21 cellular contexts compared by ENCODE assay signal in genomic region chr7:128431754-128432153, GRCh38.
"Had no signal": no experiment of that assay in that cellular context is flagged by ENCODE, and none has a peak within 500 bp of the region (broad histone marks: within the 10 kb centered on the region; RNA-seq: fewer than 3 reads in every experiment).

No MANE protein-coding gene starts in this region.

- H3K9me3 Mint-ChIP-seq: activated B cell treated with CpG ODN at 0.5 μM for 24 hours; activated CD4-positive, alpha-beta T cell treated with anti-CD3 and anti-CD28 coated beads, Interleukin-2, amount 10 ng/mL, durations not matched to agents 24 days and 14 days; activated naive CD4-positive, alpha-beta T cell treated with anti-CD3 and anti-CD28 coated beads for 36 hours; activated T-cell treated with anti-CD3 and anti-CD28 coated beads, Interleukin-2, amount 50 U/mL, for 24 hours; T-cell had no signal

- H3K27ac ChIP-seq: adrenal gland, SK-N-MC had no signal

- DNase-seq: activated B cell treated with CpG ODN at 0.5 μM for 24 hours; activated CD4-positive, alpha-beta T cell treated with anti-CD3 and anti-CD28 coated beads for 1 hour; activated CD4-positive, alpha-beta T cell treated with anti-CD3 and anti-CD28 coated beads, Interleukin-2, amount 10 ng/mL, durations not matched to agents 24 days and 14 days; activated CD4-positive, alpha-beta T cell treated with anti-CD3 and anti-CD28 coated beads, Interleukin-2, amount 50 U/mL, for 48 hours; activated CD8-positive, alpha-beta memory T cell treated with anti-CD3 and anti-CD28 coated beads, Interleukin-2, amount 10 ng/mL, durations not matched to agents 7 days and 5 days; activated effector memory CD4-positive, alpha-beta T cell treated with anti-CD3 and anti-CD28 coated beads, Interleukin-2, amount 50 U/mL, for 16 hours; activated naive CD4-positive, alpha-beta T cell treated with anti-CD3 and anti-CD28 coated beads for 36 hours; activated T-cell treated with anti-CD3 and anti-CD28 coated beads, Interleukin-2, amount 50 U/mL, for 24 hours; adrenal gland; anterior cingulate cortex; KG1; NCI-H1092; NCI-H1417; NCI-H2029; NCI-H510A treated with DMSO at 0.1 percent for 48 hours; NK-92 treated with Interleukin-12 subunit alpha and Interleukin-12 subunit beta, amount 100 ng/mL, for 24 hours; T-cell; T-helper 2 cell; T1000 had no signal

- H3K27me3 ChIP-seq: adrenal gland had no signal

- H3K36me3 ChIP-seq: adrenal gland had no signal

- H3K27ac Mint-ChIP-seq: activated B cell treated with CpG ODN at 0.5 μM for 24 hours; activated CD4-positive, alpha-beta T cell treated with anti-CD3 and anti-CD28 coated beads, Interleukin-2, amount 10 ng/mL, durations not matched to agents 24 days and 14 days; activated CD8-positive, alpha-beta memory T cell treated with anti-CD3 and anti-CD28 coated beads, Interleukin-2, amount 10 ng/mL, durations not matched to agents 7 days and 5 days; activated naive CD4-positive, alpha-beta T cell treated with anti-CD3 and anti-CD28 coated beads for 36 hours; activated naive CD8-positive, alpha-beta T cell; activated T-cell treated with anti-CD3 and anti-CD28 coated beads, Interleukin-2, amount 50 U/mL, for 24 hours; T-cell had no signal

- ATAC-seq: activated CD8-positive, alpha-beta memory T cell treated with anti-CD3 and anti-CD28 coated beads, Interleukin-2, amount 10 ng/mL, durations not matched to agents 7 days and 5 days; T-cell had no signal

- H3K4me1 ChIP-seq: adrenal gland had no signal

- H3K9me3 ChIP-seq: adrenal gland had no signal

- H3K4me3 ChIP-seq: adrenal gland, SK-N-MC had no signal

- H3K36me3 Mint-ChIP-seq: activated CD8-positive, alpha-beta memory T cell treated with anti-CD3 and anti-CD28 coated beads, Interleukin-2, amount 10 ng/mL, durations not matched to agents 7 days and 5 days; activated naive CD8-positive, alpha-beta T cell; T-cell had no signal

- H3K4me1 Mint-ChIP-seq: T-cell had no signal

- H3K4me3 Mint-ChIP-seq: activated B cell treated with CpG ODN at 0.5 μM for 24 hours; activated CD4-positive, alpha-beta T cell treated with anti-CD3 and anti-CD28 coated beads, Interleukin-2, amount 10 ng/mL, durations not matched to agents 24 days and 14 days; activated CD8-positive, alpha-beta memory T cell treated with anti-CD3 and anti-CD28 coated beads, Interleukin-2, amount 10 ng/mL, durations not matched to agents 7 days and 5 days; activated naive CD4-positive, alpha-beta T cell treated with anti-CD3 and anti-CD28 coated beads for 36 hours; activated naive CD8-positive, alpha-beta T cell; activated T-cell treated with anti-CD3 and anti-CD28 coated beads, Interleukin-2, amount 50 U/mL, for 24 hours; T-cell had no signal
